Comparison of ENCODE assay signal across 27 cellular contexts in genomic region chr4:144799486-144799885, GRCh38.
"Had no signal": no experiment of that assay in that cellular context is flagged by ENCODE, and none has a peak within 500 bp of the region (broad histone marks: within the 10 kb centered on the region; RNA-seq: fewer than 3 reads in every experiment).

No MANE protein-coding gene starts in this region.

- FAIRE-seq: islet of Langerhans, urothelium cell line had no signal

- H3K27ac ChIP-seq: heart left ventricle, left ventricle myocardium inferior, neural progenitor cell, neutrophil, ovary, stomach, testis, thyroid gland, transverse colon, upper lobe of right lung had no signal

- H3K9ac ChIP-seq: neural progenitor cell had no signal

- H3K36me3 ChIP-seq: heart left ventricle, left ventricle myocardium inferior, neural progenitor cell, neutrophil, ovary, stomach, thyroid gland, transverse colon, upper lobe of right lung had no signal

- ATAC-seq: heart left ventricle; natural killer cell; right cardiac atrium; sciatic nerve; stimulated activated naive B cell treated with anti-CD40 and anti-IgM and Interleukin-4, amounts not matched to agents 10 μg/mL and 1 μg/mL and 100 μg/mL, for 72 hours; stimulated activated naive CD8-positive, alpha-beta T cell treated with anti-CD3 and anti-CD28 coated beads, Interleukin-15, Interleukin-2, amounts not matched to agents 100 U/mL and 50 U/mL, for 24 hours; upper lobe of right lung had no signal

- H3K9me3 ChIP-seq: neutrophil, ovary, testis, thyroid gland, transverse colon, upper lobe of right lung had no signal

- DNase-seq: glutamatergic neuron; heart left ventricle; hypothalamus; immature natural killer cell; left ventricle myocardium inferior; naive B cell; natural killer cell; nephron progenitor cell; occipital lobe; ovary; retina; right cardiac atrium; stimulated activated CD4-positive, alpha-beta T cell treated with anti-CD3 and anti-CD28 coated beads, Interleukin-2, amount 100 ng/mL, for 24 hours; stimulated activated CD4-positive, alpha-beta T cell treated with anti-CD3 and anti-CD28 coated beads, Interleukin-4, amount 100 ng/mL, for 1 hour; stimulated activated naive B cell treated with anti-CD40 and anti-IgM and Interleukin-4, amounts not matched to agents 10 μg/mL and 1 μg/mL and 100 μg/mL, for 72 hours; stimulated activated naive CD8-positive, alpha-beta T cell treated with anti-CD3 and anti-CD28 coated beads, Interleukin-15, Interleukin-2, amounts not matched to agents 100 U/mL and 50 U/mL, for 24 hours; stomach; testis; thyroid gland; transverse colon; upper lobe of right lung had no signal

- H3K4me1 ChIP-seq: heart left ventricle, left ventricle myocardium inferior, neural progenitor cell, stomach, testis, thyroid gland, transverse colon, upper lobe of right lung had no signal

- H2AFZ ChIP-seq: neural progenitor cell had no signal

- H3K4me3 ChIP-seq: heart left ventricle, left ventricle myocardium inferior, neural progenitor cell, ovary, smooth muscle cell, stomach, testis, thyroid gland, transverse colon, upper lobe of right lung had no signal

- H3K4me2 ChIP-seq: neural progenitor cell, smooth muscle cell had no signal

- H3K27me3 ChIP-seq: heart left ventricle, neural progenitor cell, neutrophil, ovary, stomach, testis, thyroid gland, transverse colon, upper lobe of right lung had no signal
